ENCODE assay signal across 15 cellular contexts in genomic region chr6:16470502-16471221, GRCh38.
DNase-seq lines count a peak whose midpoint lies in the region; ATAC-seq and TF ChIP-seq lines count a peak whose summit lies in the region.
"Had no signal": no experiment of that assay in that cellular context is flagged by ENCODE, and none has a peak within 500 bp of the region (broad histone marks: within the 10 kb centered on the region; RNA-seq: fewer than 3 reads in every experiment).

No MANE protein-coding gene starts in this region.

- peaks cover 73% of the 10 kb centered on the region for H3K4me1 Mint-ChIP-seq in activated naive CD8-positive, alpha-beta T cell treated with anti-CD3 and anti-CD28 coated beads, Interleukin-2, amount 50 U/mL, for 24 hours
- peaks cover 16% of the 10 kb centered on the region for H3K4me1 Mint-ChIP-seq in type B pancreatic cell (ENCODE audit: unreplicated experiment)

- H3K27me3 Mint-ChIP-seq in activated naive CD8-positive, alpha-beta T cell treated with anti-CD3 and anti-CD28 coated beads, Interleukin-2, amount 50 U/mL, for 24 hours = no peaks in the 10 kb centered on the region
- H3K27me3 Mint-ChIP-seq in type B pancreatic cell = no peaks in the 10 kb centered on the region
- H3K27me3 Mint-ChIP-seq: naive thymus-derived CD4-positive, alpha-beta T cell; progenitor cell of endocrine pancreas had no signal

- DNase-seq in stimulated activated CD4-positive, alpha-beta T cell treated with anti-CD3 and anti-CD28 coated beads, Interleukin-4, amount 100 ng/mL, for 24 hours = peak; percentile 11
- DNase-seq in stimulated activated CD4-positive, alpha-beta T cell treated with anti-CD3 and anti-CD28 coated beads, Interleukin-12 subunit alpha, Interleukin-12 subunit beta, amount 100 ng/mL, for 4 hours = no peak
- peak; percentile 61 to 81 for DNase-seq in NCI-H524 (lab: John Stamatoyannopoulos, UW)
- DNase-seq in activated naive CD8-positive, alpha-beta T cell treated with anti-CD3 and anti-CD28 coated beads, Interleukin-2, amount 50 U/mL, for 24 hours = no peak
- no peak for DNase-seq in type B pancreatic cell (ENCODE audit: extremely low spot score, unreplicated experiment)
- no peak for DNase-seq in 8988T
- DNase-seq in GF-D8 (lab: John Stamatoyannopoulos, UW) = no peak
- DNase-seq: dermis blood vessel endothelial cell; DMS79; glutamatergic neuron; lower lobe of right lung; naive thymus-derived CD4-positive, alpha-beta T cell; NCI-H2029 treated with DMSO at 0.1 percent for 48 hours had no signal

- peak; percentile 18 for ATAC-seq in activated naive CD8-positive, alpha-beta T cell treated with anti-CD3 and anti-CD28 coated beads, Interleukin-2, amount 50 U/mL, for 24 hours
- ATAC-seq in HG02973 (IDR thresholded peaks at IDR 0.05; ENCODE audit: unreplicated experiment) = no peak
- ATAC-seq: naive thymus-derived CD4-positive, alpha-beta T cell had no signal

- H3K9me3 Mint-ChIP-seq in activated naive CD8-positive, alpha-beta T cell treated with anti-CD3 and anti-CD28 coated beads, Interleukin-2, amount 50 U/mL, for 24 hours = peaks cover 3% of the 10 kb centered on the region
- H3K9me3 Mint-ChIP-seq in type B pancreatic cell = peaks cover 6% of the 10 kb centered on the region

- H3K27ac Mint-ChIP-seq in activated naive CD8-positive, alpha-beta T cell treated with anti-CD3 and anti-CD28 coated beads, Interleukin-2, amount 50 U/mL, for 24 hours = peak overlapping the region; percentile 75
- H3K27ac Mint-ChIP-seq in type B pancreatic cell = peak overlapping the region; percentile 40
- H3K27ac Mint-ChIP-seq: progenitor cell of endocrine pancreas had no signal

- no peak for TF ChIP-seq CTCF in type B pancreatic cell (conservative IDR thresholded peaks at IDR 0.05)

- peak overlapping the region; percentile 9 for H3K4me3 Mint-ChIP-seq in activated naive CD8-positive, alpha-beta T cell treated with anti-CD3 and anti-CD28 coated beads, Interleukin-2, amount 50 U/mL, for 24 hours
- peak overlapping the region; percentile 17 for H3K4me3 Mint-ChIP-seq in type B pancreatic cell

- peaks cover 18% of the 10 kb centered on the region for H3K36me3 Mint-ChIP-seq in activated naive CD8-positive, alpha-beta T cell treated with anti-CD3 and anti-CD28 coated beads, Interleukin-2, amount 50 U/mL, for 24 hours (ENCODE audit: low read depth)
- H3K36me3 Mint-ChIP-seq in type B pancreatic cell = no peaks in the 10 kb centered on the region

Comparison
In these comparisons a context has a peak if more than half of its experiments do, and no peak if none do; other contexts are left out.
1. DNase-seq: peak in stimulated activated CD4-positive, alpha-beta T cell treated with anti-CD3 and anti-CD28 coated beads, Interleukin-4, amount 100 ng/mL, for 24 hours (single experiment) and NCI-H524 (2 of 2); none in stimulated activated CD4-positive, alpha-beta T cell treated with anti-CD3 and anti-CD28 coated beads, Interleukin-12 subunit alpha, Interleukin-12 subunit beta, amount 100 ng/mL, for 4 hours (single experiment), activated naive CD8-positive, alpha-beta T cell treated with anti-CD3 and anti-CD28 coated beads, Interleukin-2, amount 50 U/mL, for 24 hours (single experiment), type B pancreatic cell (single experiment), 8988T (single experiment) and GF-D8 (single experiment).